In the genomic region with DNA sequence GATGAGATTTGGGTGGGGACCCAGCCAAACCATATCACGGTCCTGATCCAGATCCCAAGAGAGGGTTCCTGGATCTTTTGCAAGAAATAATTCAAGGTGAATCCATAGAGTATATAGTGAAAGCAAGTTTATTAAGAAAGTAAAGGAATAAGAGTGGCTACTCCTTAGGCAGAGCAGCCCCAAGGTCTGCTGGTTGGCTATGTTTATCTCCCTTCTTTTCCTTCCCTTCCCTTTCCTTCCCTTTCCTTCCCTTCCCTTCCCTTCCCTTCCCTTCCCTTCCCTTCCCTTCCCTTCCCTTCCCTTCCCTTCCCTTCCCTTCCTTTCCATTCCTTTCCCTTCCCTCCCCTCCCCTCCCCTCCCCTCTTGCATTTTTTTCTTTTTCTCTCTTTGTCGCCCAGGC, we compare ENCODE assay signal across 32 cellular contexts. TPM values are rescaled to one million over a fixed set of nuclear protein-coding genes. Genes with fewer than 3 reads are reported as not detected.
A peak's percentile ranks its signal among the peaks of the same experiment; 100 is the strongest.
DNase-seq lines count a peak whose midpoint lies in the region; ATAC-seq, FAIRE-seq and TF ChIP-seq lines count a peak whose summit lies in the region.
"Had no signal": no experiment of that assay in that cellular context is flagged by ENCODE, and none has a peak within 500 bp of the region (broad histone marks: within the 10 kb centered on the region; RNA-seq: fewer than 3 reads in every experiment).

No MANE protein-coding gene starts in this region.

- no peak overlapping the region for H3K4me3 Mint-ChIP-seq in stimulated activated naive B cell treated with anti-CD40 and anti-IgM and Interleukin-4, amounts not matched to agents 10 μg/mL and 1 μg/mL and 100 μg/mL, for 72 hours
- H3K4me3 Mint-ChIP-seq: B cell; CD14-positive monocyte; CD4-positive, alpha-beta memory T cell; CD4-positive, alpha-beta T cell; CD4-positive, CD25-positive, alpha-beta regulatory T cell; CD8-positive, alpha-beta memory T cell; CD8-positive, alpha-beta T cell had no signal

- BruUV-seq in HepG2 (replicated peaks; lab: Mats Ljungman, UMichigan) = no TSS peak

- H3K36me3 ChIP-seq in HepG2 (replicated peaks in 1 of 2; ENCODE audit: control insufficient read depth in 1 of 2, insufficient read depth in 2 of 2, low read length in 2 of 2) = no peaks in the 10 kb centered on the region
- H3K36me3 ChIP-seq in right lobe of liver = no peaks in the 10 kb centered on the region
- H3K36me3 ChIP-seq: BE2C; BLaER1; BLaER1 treated with 17β-estradiol and CSF1 and Interleukin-3, amounts not matched to agents 10 nM and 100 nM had no signal

- H3K4me1 Mint-ChIP-seq in stimulated activated naive B cell treated with anti-CD40 and anti-IgM and Interleukin-4, amounts not matched to agents 10 μg/mL and 1 μg/mL and 100 μg/mL, for 72 hours = peaks cover 25 to 49% of the 10 kb centered on the region in 2 donors
- H3K4me1 Mint-ChIP-seq: CD4-positive, alpha-beta memory T cell; CD8-positive, alpha-beta memory T cell had no signal

- H3K9me3 Mint-ChIP-seq in stimulated activated naive B cell treated with anti-CD40 and anti-IgM and Interleukin-4, amounts not matched to agents 10 μg/mL and 1 μg/mL and 100 μg/mL, for 72 hours = peaks cover 3 to 4% of the 10 kb centered on the region in 2 donors
- H3K9me3 Mint-ChIP-seq: CD4-positive, alpha-beta memory T cell; CD4-positive, alpha-beta T cell; CD8-positive, alpha-beta memory T cell; CD8-positive, alpha-beta T cell had no signal

- no peak overlapping the region for H3K9ac ChIP-seq in HepG2 (ENCODE audit: insufficient read depth, low read depth, low read length)
- H3K9ac ChIP-seq: BLaER1; BLaER1 treated with 17β-estradiol and CSF1 and Interleukin-3, amounts not matched to agents 10 nM and 100 nM had no signal

- no peak for DNase-seq in HepG2 (ENCODE audit: low spot score)
- no peak for DNase-seq in right lobe of liver
- no peak for DNase-seq in stimulated activated naive B cell treated with anti-CD40 and anti-IgM and Interleukin-4, amounts not matched to agents 10 μg/mL and 1 μg/mL and 100 μg/mL, for 72 hours
- DNase-seq in NCI-H2171 treated with DMSO at 0.1 percent for 48 hours (lab: John Stamatoyannopoulos, UW) = no peak
- DNase-seq: 8988T; ACHN; BE2C; C1 segment of cervical spinal cord; Caco-2; Calu3; CD4-positive, alpha-beta memory T cell; CD4-positive, alpha-beta T cell; CD8-positive, alpha-beta memory T cell; CD8-positive, alpha-beta T cell; COR-L47; DMS 273 treated with DMSO at 0.1 percent for 48 hours; DMS153; DMS53; DMS79; DMS79 treated with DMSO at 0.1 percent for 48 hours; DND-41; EL had no signal

- peak overlapping the region; percentile 5 for H3K27ac Mint-ChIP-seq in stimulated activated naive B cell treated with anti-CD40 and anti-IgM and Interleukin-4, amounts not matched to agents 10 μg/mL and 1 μg/mL and 100 μg/mL, for 72 hours
- H3K27ac Mint-ChIP-seq: B cell; CD14-positive monocyte; CD4-positive, alpha-beta memory T cell; CD4-positive, alpha-beta T cell; CD4-positive, CD25-positive, alpha-beta regulatory T cell; CD8-positive, alpha-beta memory T cell; CD8-positive, alpha-beta T cell had no signal

- no peak overlapping the region for H3K4me2 ChIP-seq in HepG2 (ENCODE audit: low read depth, low read length)
- H3K4me2 ChIP-seq: A549 had no signal

- no peak for ATAC-seq in HepG2
- ATAC-seq in right lobe of liver = no peak
- no peak for ATAC-seq in stimulated activated naive B cell treated with anti-CD40 and anti-IgM and Interleukin-4, amounts not matched to agents 10 μg/mL and 1 μg/mL and 100 μg/mL, for 72 hours (replicated peaks)
- ATAC-seq: A549; CD8-positive, alpha-beta T cell had no signal

- TF ChIP-seq EP300 in HepG2 (IDR thresholded peaks at IDR 0.05; ENCODE audit: low read depth in 2 of 2, low read length in 2 of 2) (no peak), HepG2 (CRISPR knock-in tag; IDR thresholded peaks at IDR 0.05; ENCODE audit: borderline replicate concordance) (no peak)

- H3K4me3 ChIP-seq in HepG2 (replicated peaks in 1 of 3; ENCODE audit: insufficient read depth in 1 of 3, low read depth in 2 of 3, low read length in 3 of 3) (no peak overlapping the region), right lobe of liver (no peak overlapping the region)
- H3K4me3 ChIP-seq: A549; BLaER1; BLaER1 treated with 17β-estradiol and CSF1 and Interleukin-3, amounts not matched to agents 10 nM and 100 nM had no signal

- no peak for TF ChIP-seq RAD21 in HepG2 (CRISPR knock-in tag; IDR thresholded peaks at IDR 0.05)

- H3K9me3 ChIP-seq in HepG2 (ENCODE audit: low read length) (no peaks in the 10 kb centered on the region), right lobe of liver (no peaks in the 10 kb centered on the region)
- H3K9me3 ChIP-seq: A549, BE2C, BLaER1, Caco-2 had no signal

- CTCF ChIA-PET in HepG2 (lab: Yijun Ruan, JAX; ENCODE audit: low intra/inter-chr PET ratio, low total read pairs) = no interaction called here

- TF ChIP-seq POLR2A in HepG2 (IDR thresholded peaks at IDR 0.05; ENCODE audit: insufficient read depth in 1 of 2, low read depth in 2 of 2, low read length in 2 of 2) = no peak
- TF ChIP-seq POLR2A in right lobe of liver (IDR thresholded peaks at IDR 0.05) = no peak

- peaks cover 0 to under 1% of the 10 kb centered on the region in 2 donors for H3K27me3 Mint-ChIP-seq in stimulated activated naive B cell treated with anti-CD40 and anti-IgM and Interleukin-4, amounts not matched to agents 10 μg/mL and 1 μg/mL and 100 μg/mL, for 72 hours

- TF ChIP-seq CTCF in HepG2 (CRISPR knock-in tag; IDR thresholded peaks at IDR 0.05) (no peak), right lobe of liver (IDR thresholded peaks at IDR 0.05) (no peak)

- 83% methylated on average over 2 of the region's 2 CpGs for WGBS in HepG2 (ENCODE audit: low lambda C conversion rate)
- WGBS in right lobe of liver (ENCODE audit: insufficient coverage, low coverage, low lambda C conversion rate, missing lambda C conversion rate) = 100% methylated on average over 1 of the region's 2 CpGs

- H3K4me1 ChIP-seq in HepG2 (ENCODE audit: insufficient read depth, low read length) = no peaks in the 10 kb centered on the region
- H3K4me1 ChIP-seq in right lobe of liver = peaks cover 0 to 7% (median 2%) of the 10 kb centered on the region in 4 donors
- H3K4me1 ChIP-seq: A549, BE2C, Caco-2 had no signal

- H3K27me3 ChIP-seq in HepG2 (ENCODE audit: control insufficient read depth in 1 of 2, insufficient read depth in 2 of 2, low read length in 2 of 2) (no peaks in the 10 kb centered on the region), right lobe of liver (no peaks in the 10 kb centered on the region)
- H3K27me3 ChIP-seq: BE2C; BLaER1; BLaER1 treated with 17β-estradiol and CSF1 and Interleukin-3, amounts not matched to agents 10 nM and 100 nM had no signal

- H3K79me2 ChIP-seq in HepG2 (ENCODE audit: insufficient read depth, low read length) = no peaks in the 10 kb centered on the region

- no peaks in the 10 kb centered on the region for H4K20me1 ChIP-seq in HepG2 (ENCODE audit: insufficient read depth, low read length)
- H4K20me1 ChIP-seq: BLaER1; BLaER1 treated with 17β-estradiol and CSF1 and Interleukin-3, amounts not matched to agents 10 nM and 100 nM had no signal

- POLR2A ChIA-PET in HepG2 (lab: Yijun Ruan, JAX) = no interaction called here

- FAIRE-seq in HepG2 (lab: Jason Lieb, UNC) = no peak
- FAIRE-seq: A204.1, A549, D721Med had no signal

- H2AFZ ChIP-seq in HepG2 (ENCODE audit: low read length) = no peak overlapping the region

- H3K27ac ChIP-seq in HepG2 (ENCODE audit: extremely low read length, insufficient read depth, low read length) (no peak overlapping the region), right lobe of liver (no peak overlapping the region)
- H3K27ac ChIP-seq: 22Rv1; A549; BLaER1; BLaER1 treated with 17β-estradiol and CSF1 and Interleukin-3, amounts not matched to agents 10 nM and 100 nM; C4-2B had no signal

- H3K36me3 Mint-ChIP-seq in stimulated activated naive B cell treated with anti-CD40 and anti-IgM and Interleukin-4, amounts not matched to agents 10 μg/mL and 1 μg/mL and 100 μg/mL, for 72 hours = peaks cover 0 to 7% of the 10 kb centered on the region in 2 donors
- H3K36me3 Mint-ChIP-seq: CD14-positive monocyte; CD4-positive, CD25-positive, alpha-beta regulatory T cell; CD8-positive, alpha-beta memory T cell; CD8-positive, alpha-beta T cell had no signal

- in situ Hi-C loops in HepG2 (cut with HindIII; ENCODE audit: extremely low pct_ligation_motif_present, low pct_unique_long_range_greater_than_20kb) = no loop called here

- intact Hi-C loops in HepG2 (cut with micrococcal nuclease; ENCODE audit: unreplicated experiment) (no loop called here), right lobe of liver (cut with DNase I) (no loop called here)

TF ChIP-seq in HepG2, 621 proteins besides CTCF, POLR2A, EP300 and RAD21 (continues in another document):
- peak; percentile 88; the same call in 1 of the 2 replicates for TF ChIP-seq PCBP1 (IDR thresholded peaks at IDR 0.05; ENCODE audit: borderline replicate concordance, low read depth, low read length)
- TF ChIP-seq ZNF615 (CRISPR knock-in tag; IDR thresholded peaks at IDR 0.05; ENCODE audit: borderline replicate concordance) = no peak
- peak; percentile 97 for TF ChIP-seq HNRNPK (IDR thresholded peaks at IDR 0.05; ENCODE audit: low read depth, low read length, poor library complexity, severe bottlenecking)
- TF ChIP-seq ZSCAN9 (CRISPR knock-in tag; IDR thresholded peaks at IDR 0.05; ENCODE audit: borderline replicate concordance) = no peak

RNA-seq across cellular contexts. Expression of gene OTUD1, which starts 35.2 kb away (rescaled TPM):
- 1.2 and 1.3 TPM in 2 replicates for total RNA-seq in HepG2 (2016; rRNA removed; fragmentation: Illumina TruSeq; extraction: Trizol)
- 0.10 and 0.18 TPM in 2 replicates for total RNA-seq in HepG2 (2016; cell fraction: cytosol; rRNA removed; fragmentation: Illumina TruSeq; extraction: Trizol; ENCODE audit: low read depth)
- total RNA-seq in HepG2 (2016; cell fraction: insoluble cytoplasmic fraction; rRNA removed; fragmentation: Illumina TruSeq; extraction: Trizol) = 1.3 TPM in 2 replicates
- total RNA-seq in HepG2 (2016; cell fraction: membrane; rRNA removed; fragmentation: Illumina TruSeq; extraction: Trizol) = 1.00 and 1.5 TPM in 2 replicates
- total RNA-seq in HepG2 (2016; cell fraction: nucleus; rRNA removed; fragmentation: Illumina TruSeq; extraction: Trizol) = 1.8 and 3.3 TPM in 2 replicates
- 1.4 and 1.6 TPM in 2 replicates for polyA plus RNA-seq in HepG2 (2011; rRNA removed)
- 0.90 and 1.2 TPM in 2 replicates for polyA plus RNA-seq in HepG2 (2011; cell fraction: cytosol; rRNA removed)
- 0.95 and 1.1 TPM in 2 replicates for polyA plus RNA-seq in HepG2 (2011; cell fraction: nucleus; rRNA removed)
- 3.4 and 3.5 TPM in 2 replicates for polyA plus RNA-seq in HepG2 (2012)
- 0.28 and 0.36 TPM in 2 replicates for polyA plus RNA-seq in HepG2 (2016; cell fraction: cytosol; fragmentation: Illumina TruSeq; extraction: Trizol; ENCODE audit: low read depth)
- polyA plus RNA-seq in HepG2 (2016; cell fraction: insoluble cytoplasmic fraction; fragmentation: Illumina TruSeq; extraction: Trizol; ENCODE audit: low read depth) = 1.7 and 2.0 TPM in 2 replicates
- polyA plus RNA-seq in HepG2 (2016; cell fraction: membrane; fragmentation: Illumina TruSeq; extraction: Trizol; ENCODE audit: low read depth) = 0.70 and 1.1 TPM in 2 replicates
- polyA plus RNA-seq in HepG2 (2016; cell fraction: nucleus; fragmentation: Illumina TruSeq; extraction: Trizol; ENCODE audit: insufficient read depth, low read depth) = 2.5 TPM in 2 replicates
- polyA minus RNA-seq in HepG2 (2011; rRNA and poly(A)+ RNA removed; ENCODE audit: low replicate concordance) = 1.9 and 5.2 TPM in 2 replicates
- 1.5 and 1.7 TPM in 2 replicates for polyA minus RNA-seq in HepG2 (2011; cell fraction: cytosol; rRNA and poly(A)+ RNA removed)
- 2.8 and 3.7 TPM in 2 replicates for polyA minus RNA-seq in HepG2 (2011; cell fraction: nucleus; rRNA and poly(A)+ RNA removed)
- 1 to 10 TPM; 3.2 to 6.4 (median 4.5) TPM for total RNA-seq in right lobe of liver
